Comparison of ENCODE assay signal across 19 cellular contexts in the genomic region with DNA sequence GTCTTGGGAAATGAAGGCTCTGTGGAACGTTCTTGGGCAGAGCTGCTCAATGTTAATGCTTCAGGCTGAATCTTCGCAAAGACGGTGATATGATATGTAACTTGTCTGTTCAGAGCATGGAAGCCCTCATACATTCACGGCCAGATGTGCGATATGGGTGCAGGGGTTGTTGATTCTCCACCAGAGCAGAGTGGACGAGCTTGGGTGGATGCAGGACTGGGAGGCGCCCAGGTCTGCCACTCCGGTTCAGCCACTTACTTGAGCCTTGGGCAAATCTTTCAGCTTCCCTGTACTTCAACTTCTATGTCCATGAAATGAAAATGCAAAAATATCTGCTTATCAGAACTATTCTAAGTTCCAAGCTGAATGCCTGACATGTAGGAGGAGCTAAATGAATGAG. TPM values are rescaled to one million over a fixed set of nuclear protein-coding genes. Genes with fewer than 3 reads are reported as not detected.
DNase-seq lines count a peak whose midpoint lies in the region; ATAC-seq, FAIRE-seq and TF ChIP-seq lines count a peak whose summit lies in the region.
"Had no signal": no experiment of that assay in that cellular context is flagged by ENCODE, and none has a peak within 500 bp of the region (broad histone marks: within the 10 kb centered on the region; RNA-seq: fewer than 3 reads in every experiment).

No MANE protein-coding gene starts in this region.

- peak; percentile 74 for ATAC-seq in left lung
- ATAC-seq in effector memory CD8-positive, alpha-beta T cell (replicated peaks) = no peak

- H3K36me3 ChIP-seq in breast epithelium = no peaks in the 10 kb centered on the region
- H3K36me3 ChIP-seq in left lung = peaks cover 0 to 13% of the 10 kb centered on the region in 2 donors
- peaks cover 8 to 72% (median 62%) of the 10 kb centered on the region in 4 donors for H3K36me3 ChIP-seq in stomach
- H3K36me3 ChIP-seq in kidney (ENCODE audit: control insufficient read depth in 1 of 2, insufficient read depth in 2 of 2, low read length in 2 of 2) = peaks cover 0 to 10% of the 10 kb centered on the region in 2 donors

- H3K4me1 Mint-ChIP-seq in MCF 10A (ENCODE audit: insufficient read depth, unreplicated experiment) = peaks cover 7% of the 10 kb centered on the region
- H3K4me1 Mint-ChIP-seq in effector memory CD8-positive, alpha-beta T cell (ENCODE audit: low read depth in 2 of 2) = no peaks in the 10 kb centered on the region
- H3K4me1 Mint-ChIP-seq: CD8-positive, alpha-beta memory T cell had no signal

- no peak overlapping the region for H3K4me3 Mint-ChIP-seq in MCF 10A (ENCODE audit: unreplicated experiment)
- no peak overlapping the region for H3K4me3 Mint-ChIP-seq in effector memory CD8-positive, alpha-beta T cell
- H3K4me3 Mint-ChIP-seq: CD8-positive, alpha-beta memory T cell; GM23338 had no signal

- POLR2A ChIA-PET in MCF 10A (lab: Yijun Ruan, JAX) = interaction anchor here (0.7 to 1.5 kb wide), 2 partner anchors 48 to 482 kb away, joined by 3 read pairs; no protein-coding TSS in a partner anchor
- POLR2A ChIA-PET in GM10248 (lab: Yijun Ruan, JAX) = no interaction called here

- CTCF ChIA-PET in MCF 10A (lab: Yijun Ruan, JAX) (interaction anchor here (1.2 to 2.0 kb wide), 2 partner anchors 9 to 146 kb away, joined by 4 to 5 read pairs; no protein-coding TSS in a partner anchor), GM10248 (lab: Yijun Ruan, JAX) (interaction anchor here (0.8 to 1.6 kb wide), 2 partner anchors 11 to 18 kb away, joined by 3 read pairs; no protein-coding TSS in a partner anchor)

- no peak for FAIRE-seq in kidney (lab: Jason Lieb, UNC)

- no peak for DNase-seq in breast epithelium (ENCODE audit: low spot score in 2 of 2)
- no peak for DNase-seq in MCF 10A (ENCODE audit: unreplicated experiment)
- DNase-seq in left lung = no peak
- no peak for DNase-seq in stomach
- DNase-seq in GM10248 (ENCODE audit: extremely low spot score) = no peak
- no peak for DNase-seq in effector memory CD8-positive, alpha-beta T cell
- no peak for DNase-seq in kidney
- no peak for DNase-seq in 8988T
- DNase-seq: CD8-positive, alpha-beta memory T cell; GF-D8; KG1; NCI-H1092 treated with DMSO at 0.1 percent for 48 hours; NCI-H1694 treated with DMSO at 0.1 percent for 48 hours; NCI-H345; NCI-H526 treated with DMSO at 0.1 percent for 48 hours had no signal

- H3K9me3 Mint-ChIP-seq in MCF 10A (ENCODE audit: unreplicated experiment) = peaks cover 21% of the 10 kb centered on the region
- H3K9me3 Mint-ChIP-seq in effector memory CD8-positive, alpha-beta T cell = peaks cover 2 to 7% of the 10 kb centered on the region in 2 donors

- TF ChIP-seq EP300 in stomach (IDR thresholded peaks at IDR 0.05) = no peak

- H3K9me3 ChIP-seq in breast epithelium (peaks cover 0 to 9% of the 10 kb centered on the region in 2 donors), left lung (peaks cover 0 to 9% of the 10 kb centered on the region in 2 donors), stomach (peaks cover 0 to 9% (median 4%) of the 10 kb centered on the region in 4 donors), kidney (ENCODE audit: control insufficient read depth in 1 of 2, low read length in 2 of 2) (no peaks in the 10 kb centered on the region)

- TF ChIP-seq CTCF in breast epithelium (IDR thresholded peaks at IDR 0.05) (no peak), MCF 10A (IDR thresholded peaks at IDR 0.05; ENCODE audit: unreplicated experiment) (no peak), left lung (IDR thresholded peaks at IDR 0.05) (no peak), stomach (IDR thresholded peaks at IDR 0.05) (no peak), GM10248 (IDR thresholded peaks at IDR 0.05; ENCODE audit: control extremely low read depth, extremely low read depth, low read depth, missing control alignments) (no peak), kidney (IDR thresholded peaks at IDR 0.05; ENCODE audit: borderline replicate concordance, extremely low read depth, insufficient read depth) (no peak)

- WGBS in stomach, 5 donors = 33 to 61% (median 45%) methylated on average over 8 of the region's 8 CpGs

- no peak overlapping the region for H3K27ac Mint-ChIP-seq in MCF 10A (ENCODE audit: low read depth, unreplicated experiment)
- H3K27ac Mint-ChIP-seq in effector memory CD8-positive, alpha-beta T cell = no peak overlapping the region
- H3K27ac Mint-ChIP-seq: CD8-positive, alpha-beta memory T cell; GM23338 had no signal

- H3K36me3 Mint-ChIP-seq in MCF 10A (ENCODE audit: insufficient read depth, unreplicated experiment) = peaks cover 60% of the 10 kb centered on the region
- peaks cover 3% of the 10 kb centered on the region for H3K36me3 Mint-ChIP-seq in effector memory CD8-positive, alpha-beta T cell (ENCODE audit: insufficient read depth)

- intact Hi-C loops in breast epithelium (cut with DNase I; ENCODE audit: low total_unique reads) (no loop called here), MCF 10A (cut with micrococcal nuclease) (no loop called here), left lung (cut with DNase I) (no loop called here), stomach (cut with DNase I; ENCODE audit: low total_unique reads) (no loop called here), kidney (cut with DNase I) (no loop called here)

- no peaks in the 10 kb centered on the region for H3K27me3 Mint-ChIP-seq in MCF 10A (ENCODE audit: insufficient read depth, unreplicated experiment)
- H3K27me3 Mint-ChIP-seq in effector memory CD8-positive, alpha-beta T cell = peaks cover 38 to 39% of the 10 kb centered on the region in 2 donors

- no peak overlapping the region for H3K9ac ChIP-seq in kidney (ENCODE audit: low read length in 2 of 2)
- H3K9ac ChIP-seq: BLaER1 had no signal

- H3K4me3 ChIP-seq in breast epithelium (peak overlapping the region in 2 of 3 donors; percentile 49 to 50), left lung (no peak overlapping the region), stomach (no peak overlapping the region), kidney (ENCODE audit: low read length in 2 of 2) (no peak overlapping the region)
- H3K4me3 ChIP-seq: BLaER1, GM23338 had no signal

- H3K27ac ChIP-seq in breast epithelium (peak overlapping the region; percentile 48 to 81), left lung (no peak overlapping the region), stomach (peak overlapping the region in 3 of 5 donors; percentile 7 to 38 (median 30)), kidney (ENCODE audit: low read depth in 2 of 2, low read length in 2 of 2) (no peak overlapping the region)
- H3K27ac ChIP-seq: 22Rv1, BLaER1, HL-60 had no signal

- BruUV-seq in MCF 10A (replicated peaks; lab: Mats Ljungman, UMichigan) = no TSS peak

- H3K4me1 ChIP-seq in breast epithelium (peaks cover 0 to 7% of the 10 kb centered on the region in 2 donors), left lung (peaks cover 0 to 16% of the 10 kb centered on the region in 2 donors), stomach (peaks cover 16 to 45% (median 33%) of the 10 kb centered on the region in 4 donors), kidney (ENCODE audit: control insufficient read depth in 1 of 2, insufficient read depth in 1 of 2, low read depth in 1 of 2, low read length in 2 of 2) (peaks cover 4 to 13% of the 10 kb centered on the region in 2 donors)

- H3K27me3 ChIP-seq in breast epithelium = no peaks in the 10 kb centered on the region
- no peaks in the 10 kb centered on the region for H3K27me3 ChIP-seq in left lung
- no peaks in the 10 kb centered on the region for H3K27me3 ChIP-seq in stomach
- H3K27me3 ChIP-seq: BLaER1 had no signal

- TF ChIP-seq POLR2A in breast epithelium (IDR thresholded peaks at IDR 0.05) (no peak), stomach (IDR thresholded peaks at IDR 0.05) (no peak)

RNA-seq across cellular contexts. Expression of a gene that starts 47.4 kb away (rescaled TPM):
- total RNA-seq in breast epithelium (under 1 TPM in 1 of 3 donors, not detected in 2; 0.64 TPM), MCF 10A (2022) (4.8 and 9.7 TPM in 2 replicates), left lung (1 to 10 TPM; 2.3 TPM), stomach (1 to 10 TPM in 2 of 5 donors, not detected in 3; 4.4 to 4.5 TPM), kidney (0.98 TPM)
- polyA plus RNA-seq in stomach (1 to 10 TPM; 1.1 to 5.9 (median 3.1) TPM), kidney (ENCODE audit: insufficient read depth, low read depth, low replicate concordance) (1.5 TPM)

Comparison
In these comparisons a context has a peak if more than half of its experiments do, and no peak if none do; other contexts are left out.
1. H3K27ac ChIP-seq: peak in breast epithelium (2 of 2) and stomach (3 of 5); none in left lung (0 of 2) and kidney (0 of 2).
2. H3K4me3 ChIP-seq: peak in breast epithelium (2 of 3); none in left lung (0 of 2), stomach (0 of 4) and kidney (0 of 2).